Comparison of ENCODE assay signal across 1 cellular context in the genomic region with DNA sequence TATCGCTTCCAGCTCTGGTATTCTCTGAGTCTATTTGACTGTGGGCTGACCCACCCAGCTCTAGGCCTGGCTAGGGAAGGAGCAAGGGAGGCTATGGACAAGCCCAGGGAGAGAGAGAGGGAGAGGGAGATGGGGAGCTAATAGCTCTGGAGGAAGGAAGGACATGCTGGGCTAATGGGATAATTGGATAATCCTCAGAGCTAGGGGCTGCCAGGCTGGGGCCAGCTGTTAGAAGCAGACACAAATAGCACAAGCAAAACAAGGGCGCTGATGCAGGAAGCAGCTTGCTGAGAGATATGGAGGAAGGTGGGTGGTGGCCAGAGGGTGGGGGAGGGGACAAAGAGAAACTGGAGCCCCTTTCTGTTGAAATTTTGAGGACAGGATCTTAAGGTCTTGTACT.
TF ChIP-seq lines count a peak whose summit lies in the region.

No MANE protein-coding gene starts in this region.

TF ChIP-seq in endothelial cell of umbilical vein, 7 proteins besides CTCF, POLR2A, EP300 and RAD21:
- TF ChIP-seq JUN (IDR thresholded peaks at IDR 0.05; ENCODE audit: borderline replicate concordance, insufficient read depth, insufficient read length, low read depth) (no peak), MAX (IDR thresholded peaks at IDR 0.05; ENCODE audit: insufficient read depth, insufficient read length) (no peak), MYC (IDR thresholded peaks at IDR 0.05; ENCODE audit: low read depth, low read length) (no peak), GATA2 (IDR thresholded peaks at IDR 0.05; ENCODE audit: insufficient read depth, insufficient read length, low read depth, low read length) (no peak), FOS (IDR thresholded peaks at IDR 0.05; ENCODE audit: borderline replicate concordance, insufficient read depth, low read length) (no peak), POLR2AphosphoS5 (IDR thresholded peaks at IDR 0.05; ENCODE audit: insufficient read depth, low read depth, low read length) (no peak), EZH2 (IDR thresholded peaks at IDR 0.05; ENCODE audit: borderline replicate concordance, low read depth, low read length, severe bottlenecking) (no peak)
TF ChIP-seq in endothelial cell of umbilical vein: peak in this region for 0.
